ENCODE assay signal across 1 cellular context in the genomic region with DNA sequence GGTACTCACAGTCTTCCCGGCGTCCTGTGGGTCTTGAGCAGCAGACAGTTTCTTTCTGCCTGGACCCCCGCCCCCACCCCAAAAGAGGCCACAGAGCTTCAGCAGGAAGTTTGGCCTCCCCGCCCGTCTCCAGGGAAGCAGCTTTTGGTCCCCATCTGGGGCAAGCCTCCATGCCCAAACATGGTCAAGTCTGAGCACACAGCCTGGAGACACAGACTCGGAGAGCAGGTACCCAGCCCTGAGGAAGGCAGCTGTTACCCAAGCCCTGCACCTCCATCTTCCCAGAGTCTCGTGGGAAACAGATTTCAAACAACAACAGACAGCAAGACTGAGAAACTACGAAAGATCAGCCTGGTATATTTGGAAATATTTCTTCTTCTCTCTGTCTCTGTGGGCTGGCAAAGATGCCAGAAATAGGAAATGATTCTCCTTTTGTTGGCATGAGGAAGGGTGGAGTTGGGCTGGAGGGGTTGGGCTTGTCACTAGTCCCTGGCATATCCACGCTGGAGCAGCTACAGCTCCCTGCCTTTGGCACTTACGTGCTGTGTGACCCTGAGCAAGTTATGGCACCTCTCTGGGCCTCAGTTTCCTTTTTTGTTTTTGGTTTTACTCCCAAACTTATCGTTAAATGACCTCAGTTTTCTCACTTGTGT.
TF ChIP-seq lines count a peak whose summit lies in the region.

A gene with protein sequence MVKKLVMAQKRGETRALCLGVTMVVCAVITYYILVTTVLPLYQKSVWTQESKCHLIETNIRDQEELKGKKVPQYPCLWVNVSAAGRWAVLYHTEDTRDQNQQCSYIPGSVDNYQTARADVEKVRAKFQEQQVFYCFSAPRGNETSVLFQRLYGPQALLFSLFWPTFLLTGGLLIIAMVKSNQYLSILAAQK (minus strand): TSS at position 118 of the 653 bp plus-strand sequence. CDS start 3,920 bp downstream, outside the sequence.

TF ChIP-seq in GM12878, 131 proteins besides CTCF, POLR2A, EP300 and RAD21 (continued from another document):
- TF ChIP-seq, protein P1, sequence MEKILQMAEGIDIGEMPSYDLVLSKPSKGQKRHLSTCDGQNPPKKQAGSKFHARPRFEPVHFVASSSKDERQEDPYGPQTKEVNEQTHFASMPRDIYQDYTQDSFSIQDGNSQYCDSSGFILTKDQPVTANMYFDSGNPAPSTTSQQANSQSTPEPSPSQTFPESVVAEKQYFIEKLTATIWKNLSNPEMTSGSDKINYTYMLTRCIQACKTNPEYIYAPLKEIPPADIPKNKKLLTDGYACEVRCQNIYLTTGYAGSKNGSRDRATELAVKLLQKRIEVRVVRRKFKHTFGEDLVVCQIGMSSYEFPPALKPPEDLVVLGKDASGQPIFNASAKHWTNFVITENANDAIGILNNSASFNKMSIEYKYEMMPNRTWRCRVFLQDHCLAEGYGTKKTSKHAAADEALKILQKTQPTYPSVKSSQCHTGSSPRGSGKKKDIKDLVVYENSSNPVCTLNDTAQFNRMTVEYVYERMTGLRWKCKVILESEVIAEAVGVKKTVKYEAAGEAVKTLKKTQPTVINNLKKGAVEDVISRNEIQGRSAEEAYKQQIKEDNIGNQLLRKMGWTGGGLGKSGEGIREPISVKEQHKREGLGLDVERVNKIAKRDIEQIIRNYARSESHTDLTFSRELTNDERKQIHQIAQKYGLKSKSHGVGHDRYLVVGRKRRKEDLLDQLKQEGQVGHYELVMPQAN (conservative IDR thresholded peaks at IDR 0.05), result no peak
- TF ChIP-seq SREBF2 (IDR thresholded peaks at IDR 0.05; ENCODE audit: low read length), result no peak
- no peak for TF ChIP-seq MEF2A (IDR thresholded peaks at IDR 0.05; ENCODE audit: insufficient read depth, low read depth, low read length)
- TF ChIP-seq, protein P2, sequence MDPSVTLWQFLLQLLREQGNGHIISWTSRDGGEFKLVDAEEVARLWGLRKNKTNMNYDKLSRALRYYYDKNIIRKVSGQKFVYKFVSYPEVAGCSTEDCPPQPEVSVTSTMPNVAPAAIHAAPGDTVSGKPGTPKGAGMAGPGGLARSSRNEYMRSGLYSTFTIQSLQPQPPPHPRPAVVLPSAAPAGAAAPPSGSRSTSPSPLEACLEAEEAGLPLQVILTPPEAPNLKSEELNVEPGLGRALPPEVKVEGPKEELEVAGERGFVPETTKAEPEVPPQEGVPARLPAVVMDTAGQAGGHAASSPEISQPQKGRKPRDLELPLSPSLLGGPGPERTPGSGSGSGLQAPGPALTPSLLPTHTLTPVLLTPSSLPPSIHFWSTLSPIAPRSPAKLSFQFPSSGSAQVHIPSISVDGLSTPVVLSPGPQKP (IDR thresholded peaks at IDR 0.05; ENCODE audit: low read depth, low read length), result peak; percentile 68
- no peak for TF ChIP-seq GATAD2B (conservative IDR thresholded peaks at IDR 0.05; ENCODE audit: low read depth)
- TF ChIP-seq SRF (IDR thresholded peaks at IDR 0.05; ENCODE audit: low read depth in 2 of 2, low read length in 2 of 2), result peak; percentile 90 to 95
- peak; percentile 26; the same call in 1 of the 2 replicates for TF ChIP-seq TAF1 (IDR thresholded peaks at IDR 0.05; ENCODE audit: borderline replicate concordance, low read depth, low read length)
- peak; percentile 9 for TF ChIP-seq MEF2B (IDR thresholded peaks at IDR 0.05; ENCODE audit: partially characterized antibody, poor library complexity, severe bottlenecking)
- TF ChIP-seq YY1 (IDR thresholded peaks at IDR 0.05; ENCODE audit: low read depth, low read length), result peak; percentile 16; the same call in 1 of the 2 replicates
- TF ChIP-seq TBL1XR1 (IDR thresholded peaks at IDR 0.05; ENCODE audit: low read depth, low read length), result no peak
- no peak for TF ChIP-seq RFX5 (IDR thresholded peaks at IDR 0.05; ENCODE audit: low read depth, low read length)
- TF ChIP-seq, protein P3, sequence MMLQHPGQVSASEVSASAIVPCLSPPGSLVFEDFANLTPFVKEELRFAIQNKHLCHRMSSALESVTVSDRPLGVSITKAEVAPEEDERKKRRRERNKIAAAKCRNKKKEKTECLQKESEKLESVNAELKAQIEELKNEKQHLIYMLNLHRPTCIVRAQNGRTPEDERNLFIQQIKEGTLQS (IDR thresholded peaks at IDR 0.05; ENCODE audit: borderline replicate concordance, extremely low read depth, low read depth, low read length), result no peak
